ENCODE assay signal across 5 cellular contexts in genomic region chr22:24011735-24012068, GRCh38. TPM values are rescaled to one million over a fixed set of nuclear protein-coding genes. Genes with fewer than 3 reads are reported as not detected.
DNase-seq lines count a peak whose midpoint lies in the region; ATAC-seq and TF ChIP-seq lines count a peak whose summit lies in the region.

No MANE protein-coding gene starts in this region.

- no peak for TF ChIP-seq CTCF in natural killer cell (IDR thresholded peaks at IDR 0.05)

- peak overlapping the region; percentile 83 for H3K4me3 ChIP-seq in HUES48 (ENCODE audit: low read depth, low read length)

- peak; percentile 27 for DNase-seq in astrocyte of the hippocampus (ENCODE audit: low read depth, low spot score)
- no peak for DNase-seq in natural killer cell

- no peaks in the 10 kb centered on the region for H3K36me3 ChIP-seq in HUES48 (ENCODE audit: control insufficient read depth, insufficient read depth, low read length)

- peak overlapping the region; percentile 97 for H3K4me3 Mint-ChIP-seq in natural killer cell

- H3K9ac ChIP-seq in HUES48 (ENCODE audit: low read depth, low read length) = peak overlapping the region; percentile 52

- H3K4me1 ChIP-seq in HUES48 (ENCODE audit: control insufficient read depth, insufficient read depth, low read length) = no peaks in the 10 kb centered on the region

- H3K27me3 ChIP-seq in HUES48 (ENCODE audit: control insufficient read depth, insufficient read depth, low read length) = no peaks in the 10 kb centered on the region

- no peaks in the 10 kb centered on the region for H3K27me3 Mint-ChIP-seq in natural killer cell (ENCODE audit: low read depth in 2 of 2)

- peaks cover 27 to 28% of the 10 kb centered on the region in 2 donors for H3K4me1 Mint-ChIP-seq in natural killer cell

- H3K27ac ChIP-seq in HUES48 (ENCODE audit: low read depth, low read length) = peak overlapping the region; percentile 82

- no peaks in the 10 kb centered on the region for H3K36me3 Mint-ChIP-seq in natural killer cell

- H3K27ac Mint-ChIP-seq in natural killer cell = peak overlapping the region; percentile 93 to 95

- intact Hi-C loops in natural killer cell (cut with micrococcal nuclease) = loop anchor here (2.0 to 10.0 kb wide), 2 partner anchors 143 to 225 kb away; partner anchors contain the start of gene SMARCB1

- no peaks in the 10 kb centered on the region for H3K9me3 Mint-ChIP-seq in natural killer cell

- no peaks in the 10 kb centered on the region for H3K9me3 ChIP-seq in HUES48 (ENCODE audit: control insufficient read depth, insufficient read depth, low read length)

- ATAC-seq in natural killer cell (no peak), GM21737 (IDR thresholded peaks at IDR 0.05; ENCODE audit: unreplicated experiment) (no peak), GM18517 (IDR thresholded peaks at IDR 0.05; ENCODE audit: unreplicated experiment) (no peak)

RNA-seq across cellular contexts. Expression of gene CABIN1, which starts 0.6 kb away (rescaled TPM):
- 100 to 1,000 TPM; 130 to 182 (median 161) TPM for total RNA-seq in natural killer cell

RNA-seq across cellular contexts. Expression of gene GSTT4, which starts 6.4 kb away (rescaled TPM):
- not detected for total RNA-seq in natural killer cell

RNA-seq across cellular contexts. Expression of gene GSTT2, which starts 31.8 kb away (rescaled TPM):
- not detected for total RNA-seq in natural killer cell

RNA-seq across cellular contexts. Expression of gene DDT, which starts 37.5 kb away (rescaled TPM):
- total RNA-seq in natural killer cell = 10 to 100 TPM; 60.2 to 64.3 (median 62.3) TPM

RNA-seq across cellular contexts. Expression of gene DDTL, which starts 45.0 kb away (rescaled TPM):
- 1 to 10 TPM in 1 of 3 donors, not detected in 2; 5.0 TPM for total RNA-seq in natural killer cell
